1 cellular context compared by ENCODE assay signal in the genomic region with DNA sequence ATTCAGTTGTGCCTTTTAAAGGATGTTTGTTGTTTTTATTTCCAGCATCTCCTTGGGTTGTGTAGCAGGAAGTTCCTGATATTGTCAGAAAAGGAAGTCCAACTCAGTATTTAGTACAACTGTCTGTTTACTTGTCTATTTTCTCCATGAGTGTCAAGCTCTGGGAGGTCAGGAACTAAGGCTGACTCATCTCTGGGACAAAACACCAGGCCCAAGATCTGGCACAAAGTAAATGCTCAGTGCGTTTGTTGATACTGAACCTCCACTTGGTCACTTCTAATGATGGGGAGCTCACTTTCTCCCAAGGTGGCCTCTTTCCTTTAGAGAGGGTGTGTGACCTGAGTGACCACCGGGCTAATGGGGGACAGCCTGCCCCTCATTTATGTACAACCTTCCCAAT.
TF ChIP-seq lines count a peak whose summit lies in the region.

No MANE protein-coding gene starts in this region.

TF ChIP-seq in HepG2, 621 proteins besides CTCF, POLR2A, EP300 and RAD21 (continued from another document and continues in another):
- TF ChIP-seq, protein P1, sequence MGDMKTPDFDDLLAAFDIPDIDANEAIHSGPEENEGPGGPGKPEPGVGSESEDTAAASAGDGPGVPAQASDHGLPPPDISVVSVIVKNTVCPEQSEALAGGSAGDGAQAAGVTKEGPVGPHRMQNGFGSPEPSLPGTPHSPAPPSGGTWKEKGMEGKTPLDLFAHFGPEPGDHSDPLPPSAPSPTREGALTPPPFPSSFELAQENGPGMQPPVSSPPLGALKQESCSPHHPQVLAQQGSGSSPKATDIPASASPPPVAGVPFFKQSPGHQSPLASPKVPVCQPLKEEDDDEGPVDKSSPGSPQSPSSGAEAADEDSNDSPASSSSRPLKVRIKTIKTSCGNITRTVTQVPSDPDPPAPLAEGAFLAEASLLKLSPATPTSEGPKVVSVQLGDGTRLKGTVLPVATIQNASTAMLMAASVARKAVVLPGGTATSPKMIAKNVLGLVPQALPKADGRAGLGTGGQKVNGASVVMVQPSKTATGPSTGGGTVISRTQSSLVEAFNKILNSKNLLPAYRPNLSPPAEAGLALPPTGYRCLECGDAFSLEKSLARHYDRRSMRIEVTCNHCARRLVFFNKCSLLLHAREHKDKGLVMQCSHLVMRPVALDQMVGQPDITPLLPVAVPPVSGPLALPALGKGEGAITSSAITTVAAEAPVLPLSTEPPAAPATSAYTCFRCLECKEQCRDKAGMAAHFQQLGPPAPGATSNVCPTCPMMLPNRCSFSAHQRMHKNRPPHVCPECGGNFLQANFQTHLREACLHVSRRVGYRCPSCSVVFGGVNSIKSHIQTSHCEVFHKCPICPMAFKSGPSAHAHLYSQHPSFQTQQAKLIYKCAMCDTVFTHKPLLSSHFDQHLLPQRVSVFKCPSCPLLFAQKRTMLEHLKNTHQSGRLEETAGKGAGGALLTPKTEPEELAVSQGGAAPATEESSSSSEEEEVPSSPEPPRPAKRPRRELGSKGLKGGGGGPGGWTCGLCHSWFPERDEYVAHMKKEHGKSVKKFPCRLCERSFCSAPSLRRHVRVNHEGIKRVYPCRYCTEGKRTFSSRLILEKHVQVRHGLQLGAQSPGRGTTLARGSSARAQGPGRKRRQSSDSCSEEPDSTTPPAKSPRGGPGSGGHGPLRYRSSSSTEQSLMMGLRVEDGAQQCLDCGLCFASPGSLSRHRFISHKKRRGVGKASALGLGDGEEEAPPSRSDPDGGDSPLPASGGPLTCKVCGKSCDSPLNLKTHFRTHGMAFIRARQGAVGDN (CRISPR knock-in tag; IDR thresholded peaks at IDR 0.05): no peak
- TF ChIP-seq, protein P2, sequence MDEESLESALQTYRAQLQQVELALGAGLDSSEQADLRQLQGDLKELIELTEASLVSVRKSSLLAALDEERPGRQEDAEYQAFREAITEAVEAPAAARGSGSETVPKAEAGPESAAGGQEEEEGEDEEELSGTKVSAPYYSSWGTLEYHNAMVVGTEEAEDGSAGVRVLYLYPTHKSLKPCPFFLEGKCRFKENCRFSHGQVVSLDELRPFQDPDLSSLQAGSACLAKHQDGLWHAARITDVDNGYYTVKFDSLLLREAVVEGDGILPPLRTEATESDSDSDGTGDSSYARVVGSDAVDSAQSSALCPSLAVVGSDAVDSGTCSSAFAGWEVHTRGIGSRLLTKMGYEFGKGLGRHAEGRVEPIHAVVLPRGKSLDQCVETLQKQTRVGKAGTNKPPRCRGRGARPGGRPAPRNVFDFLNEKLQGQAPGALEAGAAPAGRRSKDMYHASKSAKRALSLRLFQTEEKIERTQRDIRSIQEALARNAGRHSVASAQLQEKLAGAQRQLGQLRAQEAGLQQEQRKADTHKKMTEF (CRISPR knock-in tag; IDR thresholded peaks at IDR 0.05): peak; percentile 28; the same call in 1 of the 2 replicates
- TF ChIP-seq U2AF2 (IDR thresholded peaks at IDR 0.05; ENCODE audit: low read depth, low read length) (no peak), ZNF562 (CRISPR knock-in tag; IDR thresholded peaks at IDR 0.05; ENCODE audit: borderline replicate concordance) (no peak), FOXO1 (CRISPR knock-in tag; IDR thresholded peaks at IDR 0.05) (peak; percentile 42; the same call in 1 of the 2 replicates), ZNF20 (CRISPR knock-in tag; IDR thresholded peaks at IDR 0.05) (no peak), KDM4B (CRISPR knock-in tag; IDR thresholded peaks at IDR 0.05) (no peak), MIER2 (CRISPR knock-in tag; IDR thresholded peaks at IDR 0.05) (no peak), YY1 (IDR thresholded peaks at IDR 0.05; ENCODE audit: insufficient read depth, insufficient replicate concordance, low read depth, low read length) (no peak), MEIS2 (CRISPR knock-in tag; IDR thresholded peaks at IDR 0.05) (0 out of 2 replicates have a peak, but pooled peaks have one; percentile 16), YEATS4 (CRISPR knock-in tag; IDR thresholded peaks at IDR 0.05; ENCODE audit: borderline replicate concordance) (no peak), RXRB (CRISPR knock-in tag; IDR thresholded peaks at IDR 0.05; ENCODE audit: borderline replicate concordance) (peak; percentile 84), ZNF34 (CRISPR knock-in tag; IDR thresholded peaks at IDR 0.05; ENCODE audit: borderline replicate concordance) (no peak), SPEN (CRISPR knock-in tag; IDR thresholded peaks at IDR 0.05; ENCODE audit: low read depth) (0 out of 2 replicates have a peak, but pooled peaks have one; percentile 16), SYNCRIP (IDR thresholded peaks at IDR 0.05; ENCODE audit: insufficient read depth, low read depth, low read length) (no peak), RCOR2 (CRISPR knock-in tag; IDR thresholded peaks at IDR 0.05) (peak; percentile 91), FOXK2 (IDR thresholded peaks at IDR 0.05) (no peak), GABPA (IDR thresholded peaks at IDR 0.05; ENCODE audit: low read depth, low read length) (no peak), GABPA (CRISPR knock-in tag; IDR thresholded peaks at IDR 0.05; ENCODE audit: low read depth) (peak; percentile 64; the same call in 1 of the 2 replicates), KDM1A (CRISPR knock-in tag; IDR thresholded peaks at IDR 0.05) (peak; percentile 96), ZMYM2 (CRISPR knock-in tag; IDR thresholded peaks at IDR 0.05) (peak; percentile 95), ZMYM3 (CRISPR knock-in tag; IDR thresholded peaks at IDR 0.05) (peak; percentile 94), NFATC3 (CRISPR knock-in tag; IDR thresholded peaks at IDR 0.05) (no peak), NR2F1 (CRISPR knock-in tag; IDR thresholded peaks at IDR 0.05) (0 out of 4 replicates have a peak, but pooled peaks of 1 of the 2 experiments have one; percentile 44), JUN (CRISPR knock-in tag; IDR thresholded peaks at IDR 0.05) (0 out of 2 replicates have a peak, but pooled peaks have one; percentile 51), FOXA3 (CRISPR knock-in tag; IDR thresholded peaks at IDR 0.05) (peak; percentile 63), ZNF317 (CRISPR knock-in tag; IDR thresholded peaks at IDR 0.05) (no peak), ZNF546 (CRISPR knock-in tag; conservative IDR thresholded peaks at IDR 0.05) (0 out of 2 replicates have a peak, but pooled peaks have one; percentile 52), HMG20B (CRISPR knock-in tag; conservative IDR thresholded peaks at IDR 0.05) (no peak), ZNF121 (CRISPR knock-in tag; IDR thresholded peaks at IDR 0.05) (peak; percentile 85), CBX5 (CRISPR knock-in tag; IDR thresholded peaks at IDR 0.05; ENCODE audit: borderline replicate concordance) (no peak), ERF (CRISPR knock-in tag; IDR thresholded peaks at IDR 0.05) (peak; percentile 53; the same call in 1 of the 2 replicates), TAF15 (IDR thresholded peaks at IDR 0.05; ENCODE audit: low read depth, low read length, poor library complexity, severe bottlenecking) (no peak), ZFP36 (IDR thresholded peaks at IDR 0.05; ENCODE audit: borderline replicate concordance, low read depth, low read length, partially characterized antibody) (no peak), ZKSCAN5 (CRISPR knock-in tag; IDR thresholded peaks at IDR 0.05) (no peak), EEA1 (CRISPR knock-in tag; IDR thresholded peaks at IDR 0.05; ENCODE audit: borderline replicate concordance) (no peak), ZNF614 (CRISPR knock-in tag; IDR thresholded peaks at IDR 0.05; ENCODE audit: borderline replicate concordance) (no peak), ZNF547 (CRISPR knock-in tag; IDR thresholded peaks at IDR 0.05) (no peak), MAFK (conservative IDR thresholded peaks at IDR 0.05 in 1 of 2, IDR thresholded peaks at IDR 0.05 in 1 of 2; ENCODE audit: low read length in 2 of 2) (peak in 1 of 2 experiments; percentile 58; a peak in 2 of 4 replicates), FOSL2 (CRISPR knock-in tag; IDR thresholded peaks at IDR 0.05) (peak; percentile 92), RORA (CRISPR knock-in tag; IDR thresholded peaks at IDR 0.05) (no peak), STAT5B (CRISPR knock-in tag; IDR thresholded peaks at IDR 0.05) (no peak), SAP130 (CRISPR knock-in tag; IDR thresholded peaks at IDR 0.05; ENCODE audit: low read depth) (peak; percentile 67), PITX1 (CRISPR knock-in tag; IDR thresholded peaks at IDR 0.05) (no peak), ZNF572 (CRISPR knock-in tag; IDR thresholded peaks at IDR 0.05) (no peak), MEF2D (CRISPR knock-in tag; IDR thresholded peaks at IDR 0.05) (peak; percentile 45; the same call in 1 of the 2 replicates), ZSCAN22 (CRISPR knock-in tag; IDR thresholded peaks at IDR 0.05) (no peak), NR2F6 (IDR thresholded peaks at IDR 0.05) (peak; percentile 21; the same call in 1 of the 2 replicates), NR2F6 (CRISPR knock-in tag; IDR thresholded peaks at IDR 0.05) (peak; percentile 47), FOXK1 (CRISPR knock-in tag; IDR thresholded peaks at IDR 0.05; ENCODE audit: borderline replicate concordance, low read depth) (peak; percentile 65; the same call in 1 of the 2 replicates)
- TF ChIP-seq, protein P3, sequence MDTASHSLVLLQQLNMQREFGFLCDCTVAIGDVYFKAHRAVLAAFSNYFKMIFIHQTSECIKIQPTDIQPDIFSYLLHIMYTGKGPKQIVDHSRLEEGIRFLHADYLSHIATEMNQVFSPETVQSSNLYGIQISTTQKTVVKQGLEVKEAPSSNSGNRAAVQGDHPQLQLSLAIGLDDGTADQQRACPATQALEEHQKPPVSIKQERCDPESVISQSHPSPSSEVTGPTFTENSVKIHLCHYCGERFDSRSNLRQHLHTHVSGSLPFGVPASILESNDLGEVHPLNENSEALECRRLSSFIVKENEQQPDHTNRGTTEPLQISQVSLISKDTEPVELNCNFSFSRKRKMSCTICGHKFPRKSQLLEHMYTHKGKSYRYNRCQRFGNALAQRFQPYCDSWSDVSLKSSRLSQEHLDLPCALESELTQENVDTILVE (CRISPR knock-in tag; IDR thresholded peaks at IDR 0.05): no peak
- TF ChIP-seq, protein P4, sequence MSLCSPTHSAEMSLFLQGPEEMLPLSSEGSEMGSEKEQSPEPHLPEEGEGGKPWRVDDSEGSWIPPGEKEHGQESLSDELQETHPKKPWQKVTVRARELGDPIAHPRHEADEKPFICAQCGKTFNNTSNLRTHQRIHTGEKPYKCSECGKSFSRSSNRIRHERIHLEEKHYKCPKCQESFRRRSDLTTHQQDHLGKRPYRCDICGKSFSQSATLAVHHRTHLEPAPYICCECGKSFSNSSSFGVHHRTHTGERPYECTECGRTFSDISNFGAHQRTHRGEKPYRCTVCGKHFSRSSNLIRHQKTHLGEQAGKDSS (CRISPR knock-in tag; IDR thresholded peaks at IDR 0.05; ENCODE audit: borderline replicate concordance, low read depth): peak; percentile 58; the same call in 1 of the 2 replicates
- TF ChIP-seq, protein P5, sequence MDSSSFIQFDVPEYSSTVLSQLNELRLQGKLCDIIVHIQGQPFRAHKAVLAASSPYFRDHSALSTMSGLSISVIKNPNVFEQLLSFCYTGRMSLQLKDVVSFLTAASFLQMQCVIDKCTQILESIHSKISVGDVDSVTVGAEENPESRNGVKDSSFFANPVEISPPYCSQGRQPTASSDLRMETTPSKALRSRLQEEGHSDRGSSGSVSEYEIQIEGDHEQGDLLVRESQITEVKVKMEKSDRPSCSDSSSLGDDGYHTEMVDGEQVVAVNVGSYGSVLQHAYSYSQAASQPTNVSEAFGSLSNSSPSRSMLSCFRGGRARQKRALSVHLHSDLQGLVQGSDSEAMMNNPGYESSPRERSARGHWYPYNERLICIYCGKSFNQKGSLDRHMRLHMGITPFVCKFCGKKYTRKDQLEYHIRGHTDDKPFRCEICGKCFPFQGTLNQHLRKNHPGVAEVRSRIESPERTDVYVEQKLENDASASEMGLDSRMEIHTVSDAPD (CRISPR knock-in tag; IDR thresholded peaks at IDR 0.05): no peak
- TF ChIP-seq, protein P6, sequence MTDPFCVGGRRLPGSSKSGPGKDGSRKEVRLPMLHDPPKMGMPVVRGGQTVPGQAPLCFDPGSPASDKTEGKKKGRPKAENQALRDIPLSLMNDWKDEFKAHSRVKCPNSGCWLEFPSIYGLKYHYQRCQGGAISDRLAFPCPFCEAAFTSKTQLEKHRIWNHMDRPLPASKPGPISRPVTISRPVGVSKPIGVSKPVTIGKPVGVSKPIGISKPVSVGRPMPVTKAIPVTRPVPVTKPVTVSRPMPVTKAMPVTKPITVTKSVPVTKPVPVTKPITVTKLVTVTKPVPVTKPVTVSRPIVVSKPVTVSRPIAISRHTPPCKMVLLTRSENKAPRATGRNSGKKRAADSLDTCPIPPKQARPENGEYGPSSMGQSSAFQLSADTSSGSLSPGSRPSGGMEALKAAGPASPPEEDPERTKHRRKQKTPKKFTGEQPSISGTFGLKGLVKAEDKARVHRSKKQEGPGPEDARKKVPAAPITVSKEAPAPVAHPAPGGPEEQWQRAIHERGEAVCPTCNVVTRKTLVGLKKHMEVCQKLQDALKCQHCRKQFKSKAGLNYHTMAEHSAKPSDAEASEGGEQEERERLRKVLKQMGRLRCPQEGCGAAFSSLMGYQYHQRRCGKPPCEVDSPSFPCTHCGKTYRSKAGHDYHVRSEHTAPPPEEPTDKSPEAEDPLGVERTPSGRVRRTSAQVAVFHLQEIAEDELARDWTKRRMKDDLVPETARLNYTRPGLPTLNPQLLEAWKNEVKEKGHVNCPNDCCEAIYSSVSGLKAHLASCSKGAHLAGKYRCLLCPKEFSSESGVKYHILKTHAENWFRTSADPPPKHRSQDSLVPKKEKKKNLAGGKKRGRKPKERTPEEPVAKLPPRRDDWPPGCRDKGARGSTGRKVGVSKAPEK (CRISPR knock-in tag; IDR thresholded peaks at IDR 0.05; ENCODE audit: borderline replicate concordance): no peak
- TF ChIP-seq, protein P7, sequence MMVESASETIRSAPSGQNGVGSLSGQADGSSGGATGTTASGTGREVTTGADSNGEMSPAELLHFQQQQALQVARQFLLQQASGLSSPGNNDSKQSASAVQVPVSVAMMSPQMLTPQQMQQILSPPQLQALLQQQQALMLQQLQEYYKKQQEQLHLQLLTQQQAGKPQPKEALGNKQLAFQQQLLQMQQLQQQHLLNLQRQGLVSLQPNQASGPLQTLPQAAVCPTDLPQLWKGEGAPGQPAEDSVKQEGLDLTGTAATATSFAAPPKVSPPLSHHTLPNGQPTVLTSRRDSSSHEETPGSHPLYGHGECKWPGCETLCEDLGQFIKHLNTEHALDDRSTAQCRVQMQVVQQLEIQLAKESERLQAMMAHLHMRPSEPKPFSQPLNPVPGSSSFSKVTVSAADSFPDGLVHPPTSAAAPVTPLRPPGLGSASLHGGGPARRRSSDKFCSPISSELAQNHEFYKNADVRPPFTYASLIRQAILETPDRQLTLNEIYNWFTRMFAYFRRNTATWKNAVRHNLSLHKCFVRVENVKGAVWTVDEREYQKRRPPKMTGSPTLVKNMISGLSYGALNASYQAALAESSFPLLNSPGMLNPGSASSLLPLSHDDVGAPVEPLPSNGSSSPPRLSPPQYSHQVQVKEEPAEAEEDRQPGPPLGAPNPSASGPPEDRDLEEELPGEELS (CRISPR knock-in tag; IDR thresholded peaks at IDR 0.05): peak; percentile 37; the same call in 1 of the 2 replicates
